8 cellular contexts compared by ENCODE assay signal in genomic region chr9:81814794-81815464, GRCh38.
DNase-seq lines count a peak whose midpoint lies in the region; ATAC-seq, FAIRE-seq and TF ChIP-seq lines count a peak whose summit lies in the region.

No MANE protein-coding gene starts in this region.

- TF ChIP-seq CTCF in D721Med (IDR thresholded peaks at IDR 0.05; ENCODE audit: insufficient read depth, missing control alignments): no peak
- TF ChIP-seq CTCF in gastroesophageal sphincter (IDR thresholded peaks at IDR 0.05): no peak

- no peaks in the 10 kb centered on the region for H3K9me3 ChIP-seq in gastroesophageal sphincter

- H3K36me3 ChIP-seq in gastroesophageal sphincter: no peaks in the 10 kb centered on the region

- DNase-seq in D721Med (ENCODE audit: insufficient read length, low spot score) (peak; percentile 41), NCI-H1436 (lab: John Stamatoyannopoulos, UW) (peak; percentile 21), GF-D8 (lab: John Stamatoyannopoulos, UW) (no peak), H54 (ENCODE audit: insufficient read length, low spot score) (no peak), GM12891 (ENCODE audit: insufficient read length, low spot score) (no peak), AML-193 (lab: John Stamatoyannopoulos, UW) (no peak)

- H3K4me3 ChIP-seq in gastroesophageal sphincter: no peak overlapping the region

- peak overlapping the region in 3 of 4 donors; percentile 45 to 64 (median 53) for H3K27ac ChIP-seq in gastroesophageal sphincter

- H3K27me3 ChIP-seq in gastroesophageal sphincter: no peaks in the 10 kb centered on the region

- no peak for TF ChIP-seq POLR2A in gastroesophageal sphincter (IDR thresholded peaks at IDR 0.05)
- TF ChIP-seq POLR2A in H54 (IDR thresholded peaks at IDR 0.05; ENCODE audit: low read depth, low read length): no peak
- TF ChIP-seq POLR2A in GM12891 (IDR thresholded peaks at IDR 0.05; ENCODE audit: low read depth, low read length): no peak

- H3K4me1 ChIP-seq in gastroesophageal sphincter: peaks cover 2 to 35% (median 4%) of the 10 kb centered on the region in 3 donors

- FAIRE-seq in D721Med (lab: Jason Lieb, UNC) (peak; percentile 95), H54 (lab: Jason Lieb, UNC) (no peak), GM12891 (lab: Jason Lieb, UNC) (no peak)

- no peak for TF ChIP-seq EP300 in gastroesophageal sphincter (IDR thresholded peaks at IDR 0.05)

- peak; percentile 90 for ATAC-seq in GM21619 (IDR thresholded peaks at IDR 0.05; ENCODE audit: unreplicated experiment)
- ATAC-seq in gastroesophageal sphincter: no peak

- 27 to 36% methylated on average over 3 of the region's 3 CpGs for WGBS in gastroesophageal sphincter (ENCODE audit: low coverage in 1 of 2), 2 donors

TF ChIP-seq in GM12891, 5 proteins besides CTCF, POLR2A, EP300 and RAD21:
- TF ChIP-seq POLR2AphosphoS5 (IDR thresholded peaks at IDR 0.05; ENCODE audit: low read depth, low read length) (no peak), POU2F2 (IDR thresholded peaks at IDR 0.05; ENCODE audit: low read depth, low read length) (no peak)

Comparison
In these comparisons a context has a peak if more than half of its experiments do, and no peak if none do; other contexts are left out.
1. DNase-seq: peak in D721Med (single experiment) and NCI-H1436 (single experiment); none in GF-D8 (single experiment), H54 (single experiment), GM12891 (single experiment) and AML-193 (0 of 2).